1 cellular context compared by ENCODE assay signal in genomic region chr16:2092866-2093265, GRCh38.
A peak's percentile ranks its signal among the peaks of the same experiment; 100 is the strongest.
TF ChIP-seq lines count a peak whose summit lies in the region.

No MANE protein-coding gene starts in this region.

TF ChIP-seq in K562, 482 proteins besides CTCF, POLR2A, EP300 and RAD21:
- TF ChIP-seq ZNF740 (CRISPR knock-in tag; IDR thresholded peaks at IDR 0.05): 0 out of 2 replicates have a peak, but pooled peaks have one; percentile 47
- no peak for TF ChIP-seq ZNF740 (tag; IDR thresholded peaks at IDR 0.05)
- no peak for TF ChIP-seq ZNF785 (CRISPR knock-in tag; IDR thresholded peaks at IDR 0.05)
- no peak for TF ChIP-seq ZNF232 (CRISPR knock-in tag; IDR thresholded peaks at IDR 0.05)
